Comparison of ENCODE assay signal across 1 cellular context in genomic region chr20:47357296-47358051, GRCh38.
TF ChIP-seq lines count a peak whose summit lies in the region.

No MANE protein-coding gene starts in this region.

TF ChIP-seq in HepG2, 621 proteins besides CTCF, POLR2A, EP300 and RAD21 (continued from another document and continues in another):
- TF ChIP-seq AKNA (CRISPR knock-in tag; IDR thresholded peaks at IDR 0.05; ENCODE audit: borderline replicate concordance) (peak; percentile 95; the same call in 1 of the 2 replicates), ZNF547 (CRISPR knock-in tag; IDR thresholded peaks at IDR 0.05) (peak; percentile 88; the same call in 1 of the 2 replicates), TARDBP (CRISPR knock-in tag; IDR thresholded peaks at IDR 0.05) (peak; percentile 99), SNAPC2 (CRISPR knock-in tag; IDR thresholded peaks at IDR 0.05) (peak; percentile 91), ZNF720 (CRISPR knock-in tag; IDR thresholded peaks at IDR 0.05) (no peak), ELF4 (CRISPR knock-in tag; IDR thresholded peaks at IDR 0.05; ENCODE audit: borderline replicate concordance) (peak; percentile 100), ZNF749 (CRISPR knock-in tag; IDR thresholded peaks at IDR 0.05; ENCODE audit: borderline replicate concordance) (no peak; the same call in 1 of the 2 replicates), ZBTB37 (CRISPR knock-in tag; IDR thresholded peaks at IDR 0.05) (peak; percentile 82), ZNF709 (CRISPR knock-in tag; IDR thresholded peaks at IDR 0.05) (peak; percentile 84), SRF (IDR thresholded peaks at IDR 0.05; ENCODE audit: low read depth, low read length) (peak; percentile 7), PHB2 (IDR thresholded peaks at IDR 0.05; ENCODE audit: partially characterized antibody) (no peak), JUN (CRISPR knock-in tag; IDR thresholded peaks at IDR 0.05) (no peak), ZBTB33 (CRISPR knock-in tag; IDR thresholded peaks at IDR 0.05) (peak; percentile 76), FOXO1 (CRISPR knock-in tag; IDR thresholded peaks at IDR 0.05) (peak; percentile 85), SATB2 (CRISPR knock-in tag; IDR thresholded peaks at IDR 0.05) (peak; percentile 98), HINFP (CRISPR knock-in tag; IDR thresholded peaks at IDR 0.05; ENCODE audit: low read depth) (peak; percentile 90), ZNF672 (CRISPR knock-in tag; IDR thresholded peaks at IDR 0.05) (0 out of 2 replicates have a peak, but pooled peaks have one; percentile 85), ZFP90 (CRISPR knock-in tag; IDR thresholded peaks at IDR 0.05; ENCODE audit: borderline replicate concordance) (peak; percentile 99), YEATS4 (CRISPR knock-in tag; IDR thresholded peaks at IDR 0.05; ENCODE audit: borderline replicate concordance) (peak; percentile 99), GATAD2A (CRISPR knock-in tag; IDR thresholded peaks at IDR 0.05) (peak; percentile 99), ATF6 (CRISPR knock-in tag; conservative IDR thresholded peaks at IDR 0.05) (peak; percentile 95; the same call in 1 of the 2 replicates), ZNF224 (CRISPR knock-in tag; IDR thresholded peaks at IDR 0.05) (peak; percentile 99), ZNF251 (CRISPR knock-in tag; IDR thresholded peaks at IDR 0.05) (0 out of 2 replicates have a peak, but pooled peaks have one; percentile 63), FOXP1 (IDR thresholded peaks at IDR 0.05) (no peak), FOXP1 (CRISPR knock-in tag; IDR thresholded peaks at IDR 0.05) (peak; percentile 74; the same call in 1 of the 2 replicates), LBX2 (CRISPR knock-in tag; IDR thresholded peaks at IDR 0.05; ENCODE audit: borderline replicate concordance) (peak; percentile 67; the same call in 1 of the 2 replicates), ZNF562 (CRISPR knock-in tag; IDR thresholded peaks at IDR 0.05; ENCODE audit: borderline replicate concordance) (no peak), KMT2B (CRISPR knock-in tag; IDR thresholded peaks at IDR 0.05) (peak; percentile 93), ZNF329 (CRISPR knock-in tag; IDR thresholded peaks at IDR 0.05; ENCODE audit: low read depth) (peak; percentile 92), NFE2L1 (CRISPR knock-in tag; IDR thresholded peaks at IDR 0.05; ENCODE audit: borderline replicate concordance) (peak; percentile 96), ZNF7 (CRISPR knock-in tag; IDR thresholded peaks at IDR 0.05) (peak; percentile 45; the same call in 1 of the 2 replicates), SOX13 (IDR thresholded peaks at IDR 0.05) (no peak), SOX13 (CRISPR knock-in tag; conservative IDR thresholded peaks at IDR 0.05 in 1 of 2, IDR thresholded peaks at IDR 0.05 in 1 of 2) (peak in 1 of 2 experiments; percentile 86; a peak in 2 of 4 replicates), SP1 (IDR thresholded peaks at IDR 0.05) (no peak), SP1 (CRISPR knock-in tag; IDR thresholded peaks at IDR 0.05) (peak; percentile 80), ESRRA (CRISPR knock-in tag; IDR thresholded peaks at IDR 0.05; ENCODE audit: low read depth) (peak; percentile 85), SMAD1 (CRISPR knock-in tag; IDR thresholded peaks at IDR 0.05; ENCODE audit: borderline replicate concordance, low read depth) (peak; percentile 97), FOSL1 (CRISPR knock-in tag; IDR thresholded peaks at IDR 0.05; ENCODE audit: borderline replicate concordance) (no peak), ZNF10 (CRISPR knock-in tag; IDR thresholded peaks at IDR 0.05; ENCODE audit: borderline replicate concordance, low read depth) (0 out of 2 replicates have a peak, but pooled peaks have one; percentile 26), DMAP1 (CRISPR knock-in tag; IDR thresholded peaks at IDR 0.05) (peak; percentile 98), FOXO4 (CRISPR knock-in tag; conservative IDR thresholded peaks at IDR 0.05) (peak; percentile 98), ZBTB25 (CRISPR knock-in tag; IDR thresholded peaks at IDR 0.05) (peak; percentile 98), PAF1 (CRISPR knock-in tag; IDR thresholded peaks at IDR 0.05) (no peak; the same call in 1 of the 2 replicates), GABPA (IDR thresholded peaks at IDR 0.05; ENCODE audit: low read depth, low read length) (no peak; the same call in 1 of the 2 replicates), GABPA (CRISPR knock-in tag; IDR thresholded peaks at IDR 0.05; ENCODE audit: low read depth) (no peak), RXRB (CRISPR knock-in tag; IDR thresholded peaks at IDR 0.05; ENCODE audit: borderline replicate concordance) (peak; percentile 94), ZNF556 (CRISPR knock-in tag; IDR thresholded peaks at IDR 0.05; ENCODE audit: borderline replicate concordance) (peak; percentile 99), TBL1XR1 (IDR thresholded peaks at IDR 0.05; ENCODE audit: borderline replicate concordance, low read length, partially characterized antibody) (peak; percentile 62), ZSCAN25 (CRISPR knock-in tag; IDR thresholded peaks at IDR 0.05) (peak; percentile 88), ZNF333 (CRISPR knock-in tag; IDR thresholded peaks at IDR 0.05; ENCODE audit: borderline replicate concordance) (peak; percentile 95; the same call in 1 of the 2 replicates), RARA (CRISPR knock-in tag; IDR thresholded peaks at IDR 0.05) (peak; percentile 81), PCBP2 (optimal IDR thresholded peaks at IDR 0.05; ENCODE audit: low read depth, low read length, poor library complexity, severe bottlenecking) (peak; percentile 14), NFKB2 (CRISPR knock-in tag; IDR thresholded peaks at IDR 0.05; ENCODE audit: borderline replicate concordance) (peak; percentile 99), RXRA (CRISPR knock-in tag; IDR thresholded peaks at IDR 0.05) (peak; percentile 96), ARNTL (CRISPR knock-in tag; IDR thresholded peaks at IDR 0.05) (peak; percentile 84), ZNF430 (CRISPR knock-in tag; IDR thresholded peaks at IDR 0.05) (peak; percentile 94; the same call in 1 of the 2 replicates), ZNF605 (CRISPR knock-in tag; IDR thresholded peaks at IDR 0.05) (peak; percentile 89), TBX2 (CRISPR knock-in tag; IDR thresholded peaks at IDR 0.05; ENCODE audit: borderline replicate concordance) (peak; percentile 92), HOXA7 (CRISPR knock-in tag; IDR thresholded peaks at IDR 0.05) (0 out of 2 replicates have a peak, but pooled peaks have one; percentile 89)
